In genomic region chr5:157142317-157143126, GRCh38 we compare ENCODE assay signal across 1 cellular context.
TF ChIP-seq lines count a peak whose summit lies in the region.

TSS of gene MED7 (minus strand) at chr5:157142865. CDS start at chr5:157139431, 3,434 bp downstream.

TF ChIP-seq in HepG2, 621 proteins besides CTCF, POLR2A, EP300 and RAD21 (continued from another document and continues in another):
- peak; percentile 63; the same call in 1 of the 2 replicates for TF ChIP-seq SIX4 (CRISPR knock-in tag; IDR thresholded peaks at IDR 0.05)
- TF ChIP-seq ATRX (CRISPR knock-in tag; IDR thresholded peaks at IDR 0.05; ENCODE audit: borderline replicate concordance) = no peak
- peak; percentile 27 for TF ChIP-seq MED8 (CRISPR knock-in tag; IDR thresholded peaks at IDR 0.05; ENCODE audit: insufficient replicate concordance)
- no peak for TF ChIP-seq DNMT1 (CRISPR knock-in tag; IDR thresholded peaks at IDR 0.05)
- TF ChIP-seq MED13 (CRISPR knock-in tag; IDR thresholded peaks at IDR 0.05) = no peak
- peak; percentile 80 for TF ChIP-seq ZNF605 (CRISPR knock-in tag; IDR thresholded peaks at IDR 0.05)
- peak; percentile 66 for TF ChIP-seq ATF2 (CRISPR knock-in tag; IDR thresholded peaks at IDR 0.05)
- TF ChIP-seq SATB2 (CRISPR knock-in tag; IDR thresholded peaks at IDR 0.05) = no peak
- no peak for TF ChIP-seq MIER3 (CRISPR knock-in tag; IDR thresholded peaks at IDR 0.05; ENCODE audit: borderline replicate concordance)
- peak; percentile 47 for TF ChIP-seq JARID2 (CRISPR knock-in tag; IDR thresholded peaks at IDR 0.05; ENCODE audit: insufficient replicate concordance)
- TF ChIP-seq RNF2 (conservative IDR thresholded peaks at IDR 0.05; ENCODE audit: low read depth) = no peak
- no peak for TF ChIP-seq RFX1 (IDR thresholded peaks at IDR 0.05)
- no peak for TF ChIP-seq ZNF34 (CRISPR knock-in tag; IDR thresholded peaks at IDR 0.05; ENCODE audit: borderline replicate concordance)
- 0 out of 2 replicates have a peak, but pooled peaks have one; percentile 57 for TF ChIP-seq ZNF44 (CRISPR knock-in tag; IDR thresholded peaks at IDR 0.05)
- 0 out of 2 replicates have a peak, but pooled peaks have one; percentile 35 for TF ChIP-seq IRF2 (CRISPR knock-in tag; IDR thresholded peaks at IDR 0.05)
- no peak for TF ChIP-seq ZNF562 (CRISPR knock-in tag; IDR thresholded peaks at IDR 0.05; ENCODE audit: borderline replicate concordance)
- TF ChIP-seq MEF2D (CRISPR knock-in tag; IDR thresholded peaks at IDR 0.05) = 0 out of 2 replicates have a peak, but pooled peaks have one; percentile 28
- peak; percentile 64; the same call in 1 of the 2 replicates for TF ChIP-seq KDM2A (CRISPR knock-in tag; IDR thresholded peaks at IDR 0.05; ENCODE audit: borderline replicate concordance, low read depth)
- TF ChIP-seq HNRNPK (IDR thresholded peaks at IDR 0.05; ENCODE audit: low read depth, low read length, poor library complexity, severe bottlenecking) = no peak
- no peak for TF ChIP-seq SSRP1 (CRISPR knock-in tag; IDR thresholded peaks at IDR 0.05)
- peak; percentile 52; the same call in 1 of the 2 replicates for TF ChIP-seq UBTF (CRISPR knock-in tag; IDR thresholded peaks at IDR 0.05)
- TF ChIP-seq NFE2L2 (IDR thresholded peaks at IDR 0.05; ENCODE audit: low read length) = no peak
- TF ChIP-seq MEIS1 (CRISPR knock-in tag; IDR thresholded peaks at IDR 0.05; ENCODE audit: borderline replicate concordance) = no peak; the same call in 1 of the 2 replicates
- no peak for TF ChIP-seq ZBTB33 (CRISPR knock-in tag; IDR thresholded peaks at IDR 0.05)
- no peak for TF ChIP-seq ZNF746 (CRISPR knock-in tag; IDR thresholded peaks at IDR 0.05)
- peak; percentile 47; the same call in 1 of the 3 replicates for TF ChIP-seq MXI1 (IDR thresholded peaks at IDR 0.05; ENCODE audit: borderline replicate concordance, low read depth, low read length)
- no peak for TF ChIP-seq ZNF3 (CRISPR knock-in tag; IDR thresholded peaks at IDR 0.05)
- peak; percentile 37; the same call in 1 of the 2 replicates for TF ChIP-seq NR2C2 (CRISPR knock-in tag; IDR thresholded peaks at IDR 0.05; ENCODE audit: borderline replicate concordance)
- peak; percentile 93 for TF ChIP-seq ARHGAP35 (CRISPR knock-in tag; IDR thresholded peaks at IDR 0.05; ENCODE audit: borderline replicate concordance)
- no peak for TF ChIP-seq RFX3 (CRISPR knock-in tag; IDR thresholded peaks at IDR 0.05)
- TF ChIP-seq TCF7 (IDR thresholded peaks at IDR 0.05; ENCODE audit: low read depth) = no peak
- no peak for TF ChIP-seq HIVEP1 (CRISPR knock-in tag; IDR thresholded peaks at IDR 0.05)
- TF ChIP-seq MED1 (CRISPR knock-in tag; IDR thresholded peaks at IDR 0.05) = peak; percentile 49; the same call in 1 of the 2 replicates
- peak; percentile 40; the same call in 1 of the 2 replicates for TF ChIP-seq ZNF292 (CRISPR knock-in tag; IDR thresholded peaks at IDR 0.05; ENCODE audit: borderline replicate concordance, low read depth)
- TF ChIP-seq ZBTB26 (CRISPR knock-in tag; IDR thresholded peaks at IDR 0.05; ENCODE audit: borderline replicate concordance) = no peak
- TF ChIP-seq SUZ12 (IDR thresholded peaks at IDR 0.05; ENCODE audit: low read depth, low read length) = no peak
- no peak for TF ChIP-seq CEBPZ (IDR thresholded peaks at IDR 0.05; ENCODE audit: low read length)
- TF ChIP-seq ZNF510 (CRISPR knock-in tag; IDR thresholded peaks at IDR 0.05; ENCODE audit: low read depth) = no peak
- no peak for TF ChIP-seq TEF (CRISPR knock-in tag; IDR thresholded peaks at IDR 0.05)
- TF ChIP-seq TEAD2 (CRISPR knock-in tag; IDR thresholded peaks at IDR 0.05) = no peak
- TF ChIP-seq POGK (CRISPR knock-in tag; conservative IDR thresholded peaks at IDR 0.05) = peak; percentile 45; the same call in 1 of the 2 replicates
- TF ChIP-seq ZNF740 (CRISPR knock-in tag; IDR thresholded peaks at IDR 0.05) = no peak
- peak; percentile 79 for TF ChIP-seq ZNF781 (CRISPR knock-in tag; IDR thresholded peaks at IDR 0.05; ENCODE audit: borderline replicate concordance, not compliant biosample characterization)
- peak; percentile 74 for TF ChIP-seq ZNF883 (CRISPR knock-in tag; IDR thresholded peaks at IDR 0.05; ENCODE audit: not compliant biosample characterization)
- TF ChIP-seq PBX2 (CRISPR knock-in tag; IDR thresholded peaks at IDR 0.05) = peak; percentile 95
- no peak; the same call in 1 of the 2 replicates for TF ChIP-seq HBP1 (CRISPR knock-in tag; IDR thresholded peaks at IDR 0.05; ENCODE audit: low read depth)
- TF ChIP-seq FLYWCH1 (CRISPR knock-in tag; IDR thresholded peaks at IDR 0.05) = no peak
- 0 out of 2 replicates have a peak, but pooled peaks have one; percentile 38 for TF ChIP-seq EHMT2 (IDR thresholded peaks at IDR 0.05; ENCODE audit: borderline replicate concordance, low read depth, low read length)
- TF ChIP-seq HOXD1 (CRISPR knock-in tag; IDR thresholded peaks at IDR 0.05) = no peak
- no peak for TF ChIP-seq FOXM1 (CRISPR knock-in tag; IDR thresholded peaks at IDR 0.05)
- TF ChIP-seq PPARG (CRISPR knock-in tag; conservative IDR thresholded peaks at IDR 0.05) = no peak
